24 cellular contexts compared by ENCODE assay signal in genomic region chr22:48662476-48663150, GRCh38.
"Had no signal": no experiment of that assay in that cellular context is flagged by ENCODE, and none has a peak within 500 bp of the region (broad histone marks: within the 10 kb centered on the region; RNA-seq: fewer than 3 reads in every experiment).

No MANE protein-coding gene starts in this region.

- H3K4me1 ChIP-seq: adrenal gland, breast epithelium had no signal

- H3K4me3 ChIP-seq: adrenal gland, breast epithelium, cardiac muscle cell, coronary artery, dorsolateral prefrontal cortex had no signal

- ATAC-seq: activated CD4-positive, CD25-positive, alpha-beta regulatory T cell treated with anti-CD3 and anti-CD28 coated beads, Interleukin-2, amount 50 U/mL, for 24 hours; activated CD8-positive, alpha-beta T cell treated with anti-CD3 and anti-CD28 coated beads for 36 hours; activated naive CD8-positive, alpha-beta T cell treated with anti-CD3 and anti-CD28 coated beads, Interleukin-2, amount 50 U/mL, for 24 hours; esophagus mucosa; T-helper 17 cell had no signal

- H3K27ac ChIP-seq: adrenal gland, breast epithelium, cardiac muscle cell, coronary artery, dorsolateral prefrontal cortex, WERI-Rb-1 had no signal

- H3K36me3 ChIP-seq: adrenal gland, breast epithelium, cardiac muscle cell had no signal

- DNase-seq: activated B cell treated with CpG ODN at 0.5 μM for 24 hours; activated CD4-positive, alpha-beta T cell treated with anti-CD3 and anti-CD28 coated beads, Interleukin-2, amount 50 U/mL, for 1 hour; activated CD8-positive, alpha-beta memory T cell treated with anti-CD3 and anti-CD28 coated beads for 24 hours; activated CD8-positive, alpha-beta memory T cell treated with anti-CD3 and anti-CD28 coated beads, Interleukin-2, amount 50 U/mL, for 4 hours; activated effector memory CD4-positive, alpha-beta T cell treated with anti-CD3 and anti-CD28 coated beads, Interleukin-2, amount 50 U/mL, for 16 hours; activated naive CD8-positive, alpha-beta T cell treated with anti-CD3 and anti-CD28 coated beads for 36 hours; activated naive CD8-positive, alpha-beta T cell treated with anti-CD3 and anti-CD28 coated beads, Interleukin-2, amount 50 U/mL, for 24 hours; activated T-cell treated with anti-CD3 and anti-CD28 coated beads, Interleukin-2, amount 50 U/mL, for 1 hour; adrenal gland; amygdala; aorta; dorsolateral prefrontal cortex; effector memory CD4-positive, alpha-beta T cell; foreskin fibroblast; T-helper 1 cell; T-helper 17 cell; T1000; WERI-Rb-1 had no signal

- H3K27me3 ChIP-seq: adrenal gland, breast epithelium, cardiac muscle cell, dorsolateral prefrontal cortex had no signal

- H3K9me3 ChIP-seq: adrenal gland had no signal
